ENCODE assay signal across 7 cellular contexts in the genomic region with DNA sequence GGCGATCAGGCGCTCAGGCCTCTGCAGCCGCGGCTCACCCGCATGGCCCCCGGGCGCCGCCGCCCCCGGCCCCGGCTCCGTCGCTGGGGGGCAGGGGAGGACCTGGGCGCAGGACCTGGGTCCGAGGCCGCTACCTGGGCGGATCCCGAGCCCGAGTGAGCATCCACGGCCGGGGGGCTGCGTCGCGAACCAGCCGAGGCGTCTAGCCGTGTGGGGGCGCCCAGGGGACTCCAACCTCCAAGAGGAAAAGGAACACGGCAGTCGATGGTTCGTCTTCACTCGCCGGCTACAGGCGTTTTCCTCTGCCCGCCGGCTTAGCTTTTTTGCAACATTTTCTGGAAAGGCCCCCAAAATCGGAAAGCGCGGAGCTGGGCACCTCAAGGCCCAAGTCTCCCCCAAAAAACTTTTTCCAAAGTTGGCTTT. TPM values are rescaled to one million over a fixed set of nuclear protein-coding genes. Genes with fewer than 3 reads are reported as not detected.
DNase-seq lines count a peak whose midpoint lies in the region; ATAC-seq and TF ChIP-seq lines count a peak whose summit lies in the region.

No MANE protein-coding gene starts in this region.

- H3K36me3 Mint-ChIP-seq in HFFc6 (ENCODE audit: low read depth): no peaks in the 10 kb centered on the region
- no peaks in the 10 kb centered on the region for H3K36me3 Mint-ChIP-seq in activated CD8-positive, alpha-beta T cell treated with anti-CD3 and anti-CD28 coated beads, Interleukin-2, amount 10 ng/mL, durations not matched to agents 7 days and 5 days (ENCODE audit: low read depth)
- H3K36me3 Mint-ChIP-seq in stimulated activated effector memory CD8-positive, alpha-beta T cell treated with anti-CD3 and anti-CD28 coated beads, Interleukin-12 subunit alpha, Interleukin-12 subunit beta, amount 100 ng/mL, for 72 hours: peaks cover 18% of the 10 kb centered on the region

- H3K27ac ChIP-seq in aorta (ENCODE audit: low read depth in 1 of 2, low read length in 2 of 2): no peak overlapping the region

- POLR2A ChIA-PET in activated CD8-positive, alpha-beta T cell treated with anti-CD3 and anti-CD28 coated beads, Interleukin-2, amount 10 ng/mL, durations not matched to agents 7 days and 5 days (lab: Charles Lee): no interaction called here

- H3K4me1 Mint-ChIP-seq in HFFc6 (ENCODE audit: low read depth): peaks cover 11% of the 10 kb centered on the region
- peaks cover 38% of the 10 kb centered on the region for H3K4me1 Mint-ChIP-seq in activated CD8-positive, alpha-beta T cell treated with anti-CD3 and anti-CD28 coated beads, Interleukin-2, amount 10 ng/mL, durations not matched to agents 7 days and 5 days (ENCODE audit: low read depth)
- H3K4me1 Mint-ChIP-seq in stimulated activated effector memory CD8-positive, alpha-beta T cell treated with anti-CD3 and anti-CD28 coated beads, Interleukin-12 subunit alpha, Interleukin-12 subunit beta, amount 100 ng/mL, for 72 hours: peaks cover 49% of the 10 kb centered on the region

- TF ChIP-seq CTCF in HFFc6 (IDR thresholded peaks at IDR 0.05): no peak

- 0 to 1% methylated on average over 23 to 39 of the region's 39 CpGs for WGBS in aorta, 2 donors

- peak overlapping the region; percentile 34 for H3K4me3 ChIP-seq in iPS-11a (ENCODE audit: low read depth, low read length)
- H3K4me3 ChIP-seq in aorta (ENCODE audit: low read length in 2 of 2): peak overlapping the region in 1 of 2 donors; percentile 42

- peak overlapping the region; percentile 75 for H3K4me3 Mint-ChIP-seq in HFFc6
- peak overlapping the region; percentile 5 for H3K4me3 Mint-ChIP-seq in activated CD8-positive, alpha-beta T cell treated with anti-CD3 and anti-CD28 coated beads, Interleukin-2, amount 10 ng/mL, durations not matched to agents 7 days and 5 days
- H3K4me3 Mint-ChIP-seq in stimulated activated effector memory CD8-positive, alpha-beta T cell treated with anti-CD3 and anti-CD28 coated beads, Interleukin-12 subunit alpha, Interleukin-12 subunit beta, amount 100 ng/mL, for 72 hours: peak overlapping the region; percentile 93

- H3K4me1 ChIP-seq in aorta (ENCODE audit: control insufficient read depth in 1 of 2, insufficient read depth in 2 of 2, low read length in 2 of 2): no peaks in the 10 kb centered on the region

- no peaks in the 10 kb centered on the region for H3K9me3 Mint-ChIP-seq in HFFc6
- no peaks in the 10 kb centered on the region for H3K9me3 Mint-ChIP-seq in activated CD8-positive, alpha-beta T cell treated with anti-CD3 and anti-CD28 coated beads, Interleukin-2, amount 10 ng/mL, durations not matched to agents 7 days and 5 days (ENCODE audit: insufficient read depth)
- no peaks in the 10 kb centered on the region for H3K9me3 Mint-ChIP-seq in stimulated activated effector memory CD8-positive, alpha-beta T cell treated with anti-CD3 and anti-CD28 coated beads, Interleukin-12 subunit alpha, Interleukin-12 subunit beta, amount 100 ng/mL, for 72 hours

- H3K27ac Mint-ChIP-seq in HFFc6: no peak overlapping the region
- H3K27ac Mint-ChIP-seq in activated CD8-positive, alpha-beta T cell treated with anti-CD3 and anti-CD28 coated beads, Interleukin-2, amount 10 ng/mL, durations not matched to agents 7 days and 5 days: no peak overlapping the region
- no peak overlapping the region for H3K27ac Mint-ChIP-seq in stimulated activated effector memory CD8-positive, alpha-beta T cell treated with anti-CD3 and anti-CD28 coated beads, Interleukin-12 subunit alpha, Interleukin-12 subunit beta, amount 100 ng/mL, for 72 hours

- no peaks in the 10 kb centered on the region for H3K9me3 ChIP-seq in aorta (ENCODE audit: control insufficient read depth, low read length)

- H3K36me3 ChIP-seq in aorta (ENCODE audit: control insufficient read depth in 1 of 2, insufficient read depth in 2 of 2, low read length in 1 of 2): no peaks in the 10 kb centered on the region

- peaks cover 33% of the 10 kb centered on the region for H3K27me3 Mint-ChIP-seq in HFFc6 (ENCODE audit: insufficient read depth)
- peaks cover 51% of the 10 kb centered on the region for H3K27me3 Mint-ChIP-seq in activated CD8-positive, alpha-beta T cell treated with anti-CD3 and anti-CD28 coated beads, Interleukin-2, amount 10 ng/mL, durations not matched to agents 7 days and 5 days (ENCODE audit: low read depth)

- no peaks in the 10 kb centered on the region for H3K27me3 ChIP-seq in aorta (ENCODE audit: control insufficient read depth in 1 of 2, insufficient read depth in 2 of 2, low read length in 1 of 2)

- DNase-seq in HFFc6: no peak
- no peak for DNase-seq in activated CD8-positive, alpha-beta T cell treated with anti-CD3 and anti-CD28 coated beads, Interleukin-2, amount 10 ng/mL, durations not matched to agents 7 days and 5 days
- no peak for DNase-seq in stimulated activated effector memory CD8-positive, alpha-beta T cell treated with anti-CD3 and anti-CD28 coated beads, Interleukin-12 subunit alpha, Interleukin-12 subunit beta, amount 100 ng/mL, for 72 hours (ENCODE audit: low spot score in 2 of 2)
- DNase-seq in NCI-H2227 treated with DMSO at 0.1 percent for 48 hours (lab: John Stamatoyannopoulos, UW): no peak
- DNase-seq in aorta: no peak
- DNase-seq in NCI-H1048 (lab: John Stamatoyannopoulos, UW): no peak

- ATAC-seq in activated CD8-positive, alpha-beta T cell treated with anti-CD3 and anti-CD28 coated beads, Interleukin-2, amount 10 ng/mL, durations not matched to agents 7 days and 5 days: no peak
- ATAC-seq in stimulated activated effector memory CD8-positive, alpha-beta T cell treated with anti-CD3 and anti-CD28 coated beads, Interleukin-12 subunit alpha, Interleukin-12 subunit beta, amount 100 ng/mL, for 72 hours: no peak
- ATAC-seq in aorta (ENCODE audit: low FRiP score): no peak

- CTCF ChIA-PET in activated CD8-positive, alpha-beta T cell treated with anti-CD3 and anti-CD28 coated beads, Interleukin-2, amount 10 ng/mL, durations not matched to agents 7 days and 5 days (lab: Charles Lee): no interaction called here

- intact Hi-C loops in aorta (cut with DNase I): no loop called here

RNA-seq across cellular contexts. Expression of gene PDGFB, which starts 0.7 kb away (rescaled TPM):
- not detected for total RNA-seq in HFFc6 (2021; fragmentation: NEBNext Ultra II Directional; extraction: Animal tissue kit (Norgen Biotek cat#: 25700))
- under 1 TPM; 0.18 to 0.34 TPM for total RNA-seq in activated CD8-positive, alpha-beta T cell treated with anti-CD3 and anti-CD28 coated beads, Interleukin-2, amount 10 ng/mL, durations not matched to agents 7 days and 5 days
- 10 to 100 TPM in 1 of 2 donors, 1 to 10 TPM in 1; 6.7 to 20.7 TPM for total RNA-seq in aorta
- polyA plus RNA-seq in aorta: 1 to 10 TPM in 1 of 2 donors, under 1 TPM in 1; 0.97 to 1.9 TPM

Comparison
In these comparisons a context has a peak if more than half of its experiments do, and no peak if none do; other contexts are left out.
1. H3K4me3 Mint-ChIP-seq: peak in every context shown above with its lines; median percentile 93 in stimulated activated effector memory CD8-positive, alpha-beta T cell treated with anti-CD3 and anti-CD28 coated beads, Interleukin-12 subunit alpha, Interleukin-12 subunit beta, amount 100 ng/mL, for 72 hours; 75 in HFFc6; 5 in activated CD8-positive, alpha-beta T cell treated with anti-CD3 and anti-CD28 coated beads, Interleukin-2, amount 10 ng/mL, durations not matched to agents 7 days and 5 days.
2. RNA of gene PDGFB, which starts 0.7 kb away (total RNA-seq): 6.7 to 20.7 TPM in aorta; 0.18 to 0.34 TPM in activated CD8-positive, alpha-beta T cell treated with anti-CD3 and anti-CD28 coated beads, Interleukin-2, amount 10 ng/mL, durations not matched to agents 7 days and 5 days and not detected in HFFc6; every median in the first group is over 4 times any median in the second.